In the genomic region with DNA sequence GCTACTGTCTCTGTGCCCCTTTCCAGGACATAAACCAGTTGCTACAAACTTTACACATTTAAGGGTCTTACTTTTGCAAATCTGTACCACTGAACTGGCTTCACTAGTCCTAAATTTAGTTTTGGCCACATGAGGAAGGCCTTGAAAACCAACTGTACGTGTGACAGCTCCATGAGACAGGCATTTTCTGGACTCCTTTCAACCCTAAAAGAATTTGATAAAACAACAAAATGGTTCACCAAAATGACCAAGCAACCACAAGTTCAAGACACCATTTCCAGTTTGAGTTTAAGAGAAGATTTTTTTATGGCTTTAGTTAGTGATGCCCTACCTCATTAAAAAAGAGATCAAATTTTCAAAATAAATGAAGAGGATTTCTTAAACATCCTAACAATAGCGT, we compare ENCODE assay signal across 33 cellular contexts.
DNase-seq lines count a peak whose midpoint lies in the region; TF ChIP-seq lines count a peak whose summit lies in the region.
"Had no signal": no experiment of that assay in that cellular context is flagged by ENCODE, and none has a peak within 500 bp of the region (broad histone marks: within the 10 kb centered on the region; RNA-seq: fewer than 3 reads in every experiment).

No MANE protein-coding gene starts in this region.

- H3K27ac ChIP-seq in fibroblast of lung (ENCODE audit: insufficient read depth, low read length) (no peak overlapping the region), colonic mucosa (no peak overlapping the region)
- H3K27ac ChIP-seq: foreskin keratinocyte, HL-60, left ventricle myocardium inferior, ovary, thoracic aorta, vagina had no signal

- no peak overlapping the region for H2AFZ ChIP-seq in fibroblast of lung (ENCODE audit: low read length)

- TF ChIP-seq CTCF in fibroblast of lung (conservative IDR thresholded peaks at IDR 0.05 in 1 of 2, IDR thresholded peaks at IDR 0.05 in 1 of 2; ENCODE audit: low read depth in 1 of 2, low read length in 2 of 2) = no peak
- TF ChIP-seq CTCF in colonic mucosa (IDR thresholded peaks at IDR 0.05) = no peak

- H3K4me1 ChIP-seq in fibroblast of lung (ENCODE audit: control insufficient read depth, extremely low read depth, insufficient read depth, low read length) (no peaks in the 10 kb centered on the region), colonic mucosa (no peaks in the 10 kb centered on the region)
- H3K4me1 ChIP-seq: foreskin keratinocyte, HAP-1, left ventricle myocardium inferior, vagina had no signal

- no peaks in the 10 kb centered on the region for H3K79me2 ChIP-seq in fibroblast of lung (ENCODE audit: control insufficient read depth, insufficient read depth, low read length)

- DNase-seq in EL (peak; percentile 53), RPMI7951 (ENCODE audit: low read depth) (peak; percentile 78), fibroblast of lung (ENCODE audit: low read depth in 2 of 2) (peak; percentile 20 to 79), stromal cell of bone marrow (ENCODE audit: low read depth) (peak; percentile 59), colonic mucosa (no peak), kidney tubule cell (ENCODE audit: low spot score) (no peak)
- DNase-seq in activated naive CD4-positive, alpha-beta T cell treated with Interleukin-2 at 50 U/mL for 16 hours = no peak
- DNase-seq: activated CD4-positive, alpha-beta T cell treated with anti-CD3 and anti-CD28 coated beads for 36 hours; activated naive CD4-positive, alpha-beta T cell treated with anti-CD3 and anti-CD28 coated beads, Interleukin-2, amount 10 ng/mL, durations not matched to agents 7 days and 5 days; AML-193; amygdala; caudate nucleus; CD8-positive, alpha-beta memory T cell; DMS53; foreskin keratinocyte; hippocampal formation; immature natural killer cell; left ventricle myocardium inferior; midbrain; NCI-H1092 treated with DMSO at 0.1 percent for 48 hours; NCI-H2029 treated with DMSO at 0.1 percent for 48 hours; NCI-H2227 treated with DMSO at 0.1 percent for 48 hours; NCI-H82; ovary; right cardiac atrium; SK-N-SH; stimulated activated CD4-positive, alpha-beta T cell treated with anti-CD3 and anti-CD28 coated beads, Interleukin-12 subunit alpha, Interleukin-12 subunit beta, amount 100 ng/mL, for 4 hours; stimulated activated naive CD4-positive, alpha-beta T cell treated with Interleukin-2 at 50 U/mL for 16 hours; T-helper 17 cell had no signal

- no peaks in the 10 kb centered on the region for H3K36me3 ChIP-seq in fibroblast of lung (ENCODE audit: control insufficient read depth, insufficient read depth, low read length)
- H3K36me3 ChIP-seq in colonic mucosa = no peaks in the 10 kb centered on the region
- H3K36me3 ChIP-seq: HAP-1, left ventricle myocardium inferior, ovary, thoracic aorta, vagina had no signal

- H3K4me2 ChIP-seq in fibroblast of lung (ENCODE audit: extremely low read depth, insufficient read depth, low read length) = no peak overlapping the region
- H3K4me2 ChIP-seq: SK-N-SH had no signal

- intact Hi-C loops in colonic mucosa (cut with DNase I) = no loop called here

- H3K9me3 ChIP-seq in fibroblast of lung (ENCODE audit: control insufficient read depth, insufficient read depth, low read depth, low read length) (no peaks in the 10 kb centered on the region), colonic mucosa (no peaks in the 10 kb centered on the region)
- H3K9me3 ChIP-seq: HAP-1, left ventricle myocardium inferior, ovary, SK-N-SH, thoracic aorta, vagina had no signal

- H3K4me3 ChIP-seq in fibroblast of lung (replicated peaks in 1 of 4; ENCODE audit: control extremely low read depth in 1 of 4, insufficient read depth in 1 of 4, low read depth in 3 of 4, low read length in 4 of 4) (no peak overlapping the region), colonic mucosa (no peak overlapping the region)
- H3K4me3 ChIP-seq: HAP-1, left ventricle myocardium inferior, ovary, thoracic aorta, vagina had no signal

- H3K27me3 ChIP-seq in fibroblast of lung (ENCODE audit: control insufficient read depth, insufficient read depth, low read length) (no peaks in the 10 kb centered on the region), colonic mucosa (no peaks in the 10 kb centered on the region)
- H3K27me3 ChIP-seq: foreskin keratinocyte, ovary, vagina had no signal

- no peaks in the 10 kb centered on the region for H4K20me1 ChIP-seq in fibroblast of lung (ENCODE audit: control insufficient read depth, extremely low read depth, insufficient read depth, low read length)

- no peak overlapping the region for H3K9ac ChIP-seq in fibroblast of lung (ENCODE audit: insufficient read depth, low read length)
- H3K9ac ChIP-seq in colonic mucosa (ENCODE audit: low read depth in 2 of 2, low read length in 2 of 2) = no peak overlapping the region
- H3K9ac ChIP-seq: SK-N-SH had no signal

Comparison
In these comparisons a context has a peak if more than half of its experiments do, and no peak if none do; other contexts are left out.
1. DNase-seq: peak in EL (single experiment), RPMI7951 (single experiment), fibroblast of lung (2 of 2) and stromal cell of bone marrow (single experiment); none in activated naive CD4-positive, alpha-beta T cell treated with Interleukin-2 at 50 U/mL for 16 hours (single experiment), colonic mucosa (single experiment) and kidney tubule cell (single experiment).